27 cellular contexts compared by ENCODE assay signal in the genomic region with DNA sequence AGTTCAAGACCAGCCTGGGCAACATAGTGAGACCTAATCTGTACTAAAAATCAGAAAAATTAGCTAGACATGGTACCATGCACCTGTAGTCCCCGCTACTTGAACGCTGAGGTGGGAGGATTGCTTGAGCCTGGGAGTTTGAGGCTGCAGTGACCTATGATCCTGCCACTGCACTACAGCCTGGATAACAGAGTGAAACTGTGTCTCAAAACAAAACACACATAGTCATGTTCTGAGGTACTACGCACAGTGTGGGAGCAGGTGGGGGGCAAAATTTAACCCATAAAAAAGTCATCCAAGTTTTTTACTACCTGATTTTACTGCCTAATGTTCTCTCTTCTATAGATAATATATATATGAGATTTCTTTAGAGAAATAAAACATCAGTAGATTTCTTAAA. TPM values are rescaled to one million over a fixed set of nuclear protein-coding genes. Genes with fewer than 3 reads are reported as not detected.
DNase-seq lines count a peak whose midpoint lies in the region; ATAC-seq, FAIRE-seq and TF ChIP-seq lines count a peak whose summit lies in the region.
"Had no signal": no experiment of that assay in that cellular context is flagged by ENCODE, and none has a peak within 500 bp of the region (broad histone marks: within the 10 kb centered on the region; RNA-seq: fewer than 3 reads in every experiment).

No MANE protein-coding gene starts in this region.

- in situ Hi-C loops in HepG2 (cut with HindIII; ENCODE audit: extremely low pct_ligation_motif_present, low pct_unique_long_range_greater_than_20kb), result no loop called here

- no peak for TF ChIP-seq CTCF in H1 (IDR thresholded peaks at IDR 0.05; ENCODE audit: control extremely low read depth in 1 of 3, insufficient read depth in 1 of 3, low read depth in 1 of 3, low read length in 3 of 3)
- TF ChIP-seq CTCF in HepG2 (CRISPR knock-in tag; IDR thresholded peaks at IDR 0.05), result no peak

- no peak overlapping the region for H2AK5ac ChIP-seq in H1 (ENCODE audit: low read depth, low read length)

- TF ChIP-seq POLR2A in H1 (IDR thresholded peaks at IDR 0.05; ENCODE audit: control extremely low read depth in 1 of 2, low read depth in 2 of 2, low read length in 2 of 2) (no peak), HepG2 (IDR thresholded peaks at IDR 0.05; ENCODE audit: insufficient read depth in 1 of 2, low read depth in 2 of 2, low read length in 2 of 2) (no peak)

- CTCF ChIA-PET in H1 (lab: Charles Lee; ENCODE audit: partially characterized antibody), result interaction anchor here (1.5 kb wide), 1 partner anchor 223 kb away, joined by 3 read pairs; no protein-coding TSS in a partner anchor
- CTCF ChIA-PET in HepG2 (lab: Yijun Ruan, JAX; ENCODE audit: low intra/inter-chr PET ratio, low total read pairs), result no interaction called here
- CTCF ChIA-PET in naive thymus-derived CD4-positive, alpha-beta T cell (lab: Charles Lee), result no interaction called here

- H3K79me2 ChIP-seq in H1 (ENCODE audit: control insufficient read depth in 1 of 2, insufficient read depth in 2 of 2, low read length in 2 of 2) (no peaks in the 10 kb centered on the region), HepG2 (ENCODE audit: insufficient read depth, low read length) (no peaks in the 10 kb centered on the region)

- no peak overlapping the region for H2BK12ac ChIP-seq in H1 (ENCODE audit: low read depth, low read length)

- no peaks in the 10 kb centered on the region for H3K27me3 ChIP-seq in H1 (replicated peaks in 1 of 4; ENCODE audit: control insufficient read depth in 3 of 4, extremely low read depth in 1 of 4, insufficient read depth in 3 of 4, low read length in 3 of 4)
- H3K27me3 ChIP-seq in HepG2 (ENCODE audit: control insufficient read depth in 1 of 2, insufficient read depth in 2 of 2, low read length in 2 of 2), result no peaks in the 10 kb centered on the region
- H3K27me3 ChIP-seq in naive thymus-derived CD4-positive, alpha-beta T cell (ENCODE audit: control insufficient read depth in 2 of 2, insufficient read depth in 2 of 2, low read length in 2 of 2), result no peaks in the 10 kb centered on the region
- H3K27me3 ChIP-seq: BE2C; BLaER1 treated with 17β-estradiol and CSF1 and Interleukin-3, amounts not matched to agents 10 nM and 100 nM had no signal

- no peaks in the 10 kb centered on the region for H4K20me1 ChIP-seq in H1 (replicated peaks in 1 of 2; ENCODE audit: control insufficient read depth in 1 of 2, insufficient read depth in 2 of 2, low read length in 2 of 2)
- no peaks in the 10 kb centered on the region for H4K20me1 ChIP-seq in HepG2 (ENCODE audit: insufficient read depth, low read length)
- H4K20me1 ChIP-seq: BLaER1 treated with 17β-estradiol and CSF1 and Interleukin-3, amounts not matched to agents 10 nM and 100 nM had no signal

- BruUV-seq in HepG2 (replicated peaks; lab: Mats Ljungman, UMichigan), result no TSS peak

- no peak overlapping the region for H3K4me3 Mint-ChIP-seq in naive thymus-derived CD4-positive, alpha-beta T cell
- H3K4me3 Mint-ChIP-seq: CD14-positive monocyte; CD4-positive, alpha-beta T cell; CD8-positive, alpha-beta memory T cell; GM23338 had no signal

- no peak for FAIRE-seq in H1 (lab: Jason Lieb, UNC)
- FAIRE-seq in HepG2 (lab: Jason Lieb, UNC), result no peak
- FAIRE-seq: A549, D721Med, GM12891, GM18507, GM19239, H54 had no signal

- POLR2A ChIA-PET in H1 (lab: Charles Lee; ENCODE audit: partially characterized antibody) (no interaction called here), HepG2 (lab: Yijun Ruan, JAX) (no interaction called here)
- POLR2A ChIA-PET in naive thymus-derived CD4-positive, alpha-beta T cell (lab: Charles Lee), result no interaction called here

- WGBS in H1 (ENCODE audit: extremely low coverage in 1 of 2, insufficient coverage in 1 of 2, insufficient read length in 1 of 2, insufficient replicate concordance in 2 of 2, low coverage in 1 of 2, low lambda C conversion rate in 2 of 2, missing lambda C conversion rate in 1 of 2), 2 experiments, result 100% methylated on average over 3 of the region's 3 CpGs; no CpG with 5 or more reads in 1 of the 2 experiments
- 100% methylated on average over 3 of the region's 3 CpGs for WGBS in HepG2 (ENCODE audit: low lambda C conversion rate)

- H3K14ac ChIP-seq in H1 (ENCODE audit: insufficient read length), result no peak overlapping the region

- H3K79me1 ChIP-seq in H1 (ENCODE audit: low read depth, low read length), result no peaks in the 10 kb centered on the region

- no peaks in the 10 kb centered on the region for H3K4me1 Mint-ChIP-seq in naive thymus-derived CD4-positive, alpha-beta T cell
- H3K4me1 Mint-ChIP-seq: CD14-positive monocyte; CD8-positive, alpha-beta memory T cell had no signal

- intact Hi-C loops in HepG2 (cut with micrococcal nuclease; ENCODE audit: unreplicated experiment) (loop anchor here (10.0 kb wide), 1 partner anchor 244 kb away; no protein-coding TSS in a partner anchor), Right ventricle myocardium inferior (cut with DNase I) (no loop called here), left cardiac atrium (cut with DNase I) (no loop called here)
- intact Hi-C loops in naive thymus-derived CD4-positive, alpha-beta T cell (cut with micrococcal nuclease), result no loop called here

- no peak overlapping the region for H2BK120ac ChIP-seq in H1 (replicated peaks; ENCODE audit: low read depth, low read length)

- H3K4me3 ChIP-seq in H1 (ENCODE audit: extremely low read depth in 1 of 4, insufficient read depth in 2 of 4, low read depth in 3 of 4, low read length in 4 of 4) (no peak overlapping the region), HepG2 (replicated peaks in 1 of 3; ENCODE audit: insufficient read depth in 1 of 3, low read depth in 2 of 3, low read length in 3 of 3) (no peak overlapping the region)
- H3K4me3 ChIP-seq in naive thymus-derived CD4-positive, alpha-beta T cell (ENCODE audit: low read length), result no peak overlapping the region
- H3K4me3 ChIP-seq: A549; BLaER1 treated with 17β-estradiol and CSF1 and Interleukin-3, amounts not matched to agents 10 nM and 100 nM; GM23338; HAP-1 had no signal

- H2BK20ac ChIP-seq in H1 (ENCODE audit: low read length), result no peak overlapping the region

- ATAC-seq in HG02885 (IDR thresholded peaks at IDR 0.05; ENCODE audit: poor library complexity, unreplicated experiment) (peak; percentile 40), HepG2 (peak; percentile 66), Right ventricle myocardium inferior (no peak), left cardiac atrium (no peak)
- ATAC-seq in naive thymus-derived CD4-positive, alpha-beta T cell, result no peak
- ATAC-seq: A549, GM23338 had no signal

- DNase-seq in H1 (ENCODE audit: low read depth in 1 of 2, low spot score in 2 of 2) (no peak), HepG2 (ENCODE audit: low spot score) (no peak), Right ventricle myocardium inferior (ENCODE audit: missing footprints) (no peak), left cardiac atrium (no peak)
- no peak for DNase-seq in naive thymus-derived CD4-positive, alpha-beta T cell
- no peak for DNase-seq in activated T-cell treated with anti-CD3 and anti-CD28 coated beads, Interleukin-2, amount 50 U/mL, for 48 hours
- DNase-seq: 8988T; ACHN; AML-193; BE2C; CD4-positive, alpha-beta T cell; CD8-positive, alpha-beta memory T cell; DMS 273 treated with DMSO at 0.1 percent for 48 hours; DMS79; EL; GDM1 had no signal

- no peak overlapping the region for H3K23ac ChIP-seq in H1 (ENCODE audit: insufficient read length)

- H3K4ac ChIP-seq in H1 (replicated peaks; ENCODE audit: insufficient read length, low read depth, low read length), result no peak overlapping the region

- H2BK15ac ChIP-seq in H1 (ENCODE audit: low read length), result peak overlapping the region; percentile 53; the same call in 1 of the 2 replicates

- TF ChIP-seq EP300 in H1 (IDR thresholded peaks at IDR 0.05; ENCODE audit: borderline replicate concordance in 1 of 2, low read depth in 2 of 2, low read length in 2 of 2) (no peak), HepG2 (IDR thresholded peaks at IDR 0.05; ENCODE audit: low read depth in 2 of 2, low read length in 2 of 2) (no peak), HepG2 (CRISPR knock-in tag; IDR thresholded peaks at IDR 0.05; ENCODE audit: borderline replicate concordance) (no peak)

- H3K4me2 ChIP-seq in H1 (ENCODE audit: insufficient read depth in 1 of 2, low read depth in 2 of 2, low read length in 2 of 2) (no peak overlapping the region), HepG2 (ENCODE audit: low read depth, low read length) (no peak overlapping the region)
- H3K4me2 ChIP-seq: A549; BLaER1 treated with 17β-estradiol and CSF1 and Interleukin-3, amounts not matched to agents 10 nM and 100 nM; GM23338 had no signal

- TF ChIP-seq RAD21 in H1 (IDR thresholded peaks at IDR 0.05 in 1 of 2, conservative IDR thresholded peaks at IDR 0.05 in 1 of 2; ENCODE audit: low read depth in 2 of 2, low read length in 2 of 2) (no peak), HepG2 (CRISPR knock-in tag; IDR thresholded peaks at IDR 0.05) (no peak)

- H3K36me3 Mint-ChIP-seq in naive thymus-derived CD4-positive, alpha-beta T cell, result no peaks in the 10 kb centered on the region
- H3K36me3 Mint-ChIP-seq: CD14-positive monocyte had no signal

- peaks cover 4 to 28% (median 18%) of the 10 kb centered on the region in 5 donors for H3K27me3 Mint-ChIP-seq in naive thymus-derived CD4-positive, alpha-beta T cell

- no peaks in the 10 kb centered on the region for H3K9me3 ChIP-seq in H1 (ENCODE audit: insufficient read depth in 2 of 2, low read depth in 1 of 2, low read length in 1 of 2)
- H3K9me3 ChIP-seq in HepG2 (ENCODE audit: low read length), result no peaks in the 10 kb centered on the region
- no peaks in the 10 kb centered on the region for H3K9me3 ChIP-seq in naive thymus-derived CD4-positive, alpha-beta T cell (ENCODE audit: control insufficient read depth in 2 of 3, low read length in 3 of 3)
- H3K9me3 ChIP-seq: A549; BE2C; BLaER1 treated with 17β-estradiol and CSF1 and Interleukin-3, amounts not matched to agents 10 nM and 100 nM; HAP-1 had no signal

- H4K91ac ChIP-seq in H1 (replicated peaks; ENCODE audit: insufficient read length, low read length), result no peak overlapping the region

- no peak overlapping the region for H3K18ac ChIP-seq in H1 (ENCODE audit: extremely low read depth, low read length)

- no peaks in the 10 kb centered on the region for H3K9me3 Mint-ChIP-seq in naive thymus-derived CD4-positive, alpha-beta T cell
- H3K9me3 Mint-ChIP-seq: CD4-positive, alpha-beta T cell; CD8-positive, alpha-beta memory T cell; GM23338 had no signal

- no peak overlapping the region for H2BK5ac ChIP-seq in H1 (ENCODE audit: low read depth, low read length)

- no peaks in the 10 kb centered on the region for H3K36me3 ChIP-seq in H1 (ENCODE audit: control insufficient read depth in 2 of 4, insufficient read depth in 4 of 4, low read length in 3 of 4)
- peaks cover 4 to 6% of the 10 kb centered on the region in 2 experiments; a peak in 2 of 5 replicates for H3K36me3 ChIP-seq in HepG2 (replicated peaks in 1 of 2; ENCODE audit: control insufficient read depth in 1 of 2, insufficient read depth in 2 of 2, low read length in 2 of 2)
- H3K36me3 ChIP-seq in naive thymus-derived CD4-positive, alpha-beta T cell (ENCODE audit: control insufficient read depth in 2 of 3, insufficient read depth in 3 of 3, low read length in 3 of 3), result no peaks in the 10 kb centered on the region
- H3K36me3 ChIP-seq: BE2C; BLaER1 treated with 17β-estradiol and CSF1 and Interleukin-3, amounts not matched to agents 10 nM and 100 nM had no signal

- H3K27ac Mint-ChIP-seq in naive thymus-derived CD4-positive, alpha-beta T cell, result no peak overlapping the region
- H3K27ac Mint-ChIP-seq: CD14-positive monocyte; CD4-positive, alpha-beta T cell; CD8-positive, alpha-beta memory T cell; GM23338 had no signal

- no peak overlapping the region for H3K56ac ChIP-seq in H1 (replicated peaks; ENCODE audit: insufficient read length, low read depth, low read length)

- H3K23me2 ChIP-seq in H1 (ENCODE audit: low read depth, low read length), result no peaks in the 10 kb centered on the region

- H3K4me1 ChIP-seq in H1 (replicated peaks in 1 of 4; ENCODE audit: control insufficient read depth in 3 of 4, insufficient read depth in 4 of 4, low read length in 3 of 4) (no peaks in the 10 kb centered on the region), HepG2 (ENCODE audit: insufficient read depth, low read length) (peaks cover 13% of the 10 kb centered on the region)
- H3K4me1 ChIP-seq in naive thymus-derived CD4-positive, alpha-beta T cell (ENCODE audit: control insufficient read depth in 2 of 2, insufficient read depth in 2 of 2, low read length in 2 of 2), result no peaks in the 10 kb centered on the region
- H3K4me1 ChIP-seq: A549; BE2C; BLaER1 treated with 17β-estradiol and CSF1 and Interleukin-3, amounts not matched to agents 10 nM and 100 nM; HAP-1 had no signal

- no peak overlapping the region; the same call in 1 of the 2 replicates for H4K8ac ChIP-seq in H1 (ENCODE audit: extremely low read depth, insufficient read depth, low read length)

- no peak overlapping the region for H4K5ac ChIP-seq in H1 (ENCODE audit: insufficient read length, low read depth, low read length)

- H2AFZ ChIP-seq in H1 (ENCODE audit: low read length) (no peak overlapping the region), HepG2 (ENCODE audit: low read length) (no peak overlapping the region)
- H2AFZ ChIP-seq: GM23338 had no signal

- H3K9ac ChIP-seq in H1 (replicated peaks in 1 of 4; ENCODE audit: extremely low read depth in 1 of 4, low read depth in 3 of 4, low read length in 3 of 4) (no peak overlapping the region), HepG2 (ENCODE audit: insufficient read depth, low read depth, low read length) (no peak overlapping the region)
- H3K9ac ChIP-seq: BLaER1 treated with 17β-estradiol and CSF1 and Interleukin-3, amounts not matched to agents 10 nM and 100 nM had no signal

- no peak overlapping the region; the same call in 1 of the 2 replicates for H3K27ac ChIP-seq in H1 (ENCODE audit: low read depth, low read length)
- no peak overlapping the region for H3K27ac ChIP-seq in HepG2 (ENCODE audit: extremely low read length, insufficient read depth, low read length)
- no peak overlapping the region for H3K27ac ChIP-seq in naive thymus-derived CD4-positive, alpha-beta T cell (ENCODE audit: low read depth, low read length)
- H3K27ac ChIP-seq: A549; BLaER1 treated with 17β-estradiol and CSF1 and Interleukin-3, amounts not matched to agents 10 nM and 100 nM had no signal

RNA-seq across cellular contexts. Expression of gene HSPA4L, which starts 28.4 kb away (rescaled TPM):
- 4.6 and 4.7 TPM in 2 replicates for total RNA-seq in H1 (2021; fragmentation: NEBNext Ultra II Directional; extraction: Animal tissue kit (Norgen Biotek cat#: 25700))
- 0.65 and 1.0 TPM in 2 replicates for polyA plus RNA-seq in H1 (2011; rRNA removed)
- 1.5 TPM for polyA plus RNA-seq in H1 (2011; cell fraction: cytosol; rRNA removed)
- polyA plus RNA-seq in H1 (2011; cell fraction: nucleus; rRNA removed), result 1.1 TPM
- polyA plus RNA-seq in H1 (2012, experiment 1 of 2), result 2.3 to 4.0 TPM (median 2.6 TPM) in 4 replicates
- 0.09 TPM for polyA plus RNA-seq in H1 (2012, experiment 2 of 2)
- polyA plus RNA-seq in H1 (2013, experiment 1 of 2), result 3.0 TPM
- 3.2 TPM for polyA plus RNA-seq in H1 (2013, experiment 2 of 2)
- 4.1 and 5.8 TPM in 2 replicates for polyA minus RNA-seq in H1 (2011; rRNA and poly(A)+ RNA removed)
- 1.5 TPM for polyA minus RNA-seq in H1 (2011; cell fraction: cytosol; rRNA and poly(A)+ RNA removed)
- 6.1 TPM for polyA minus RNA-seq in H1 (2011; cell fraction: nucleus; rRNA and poly(A)+ RNA removed)
- total RNA-seq in HepG2 (2016; rRNA removed; fragmentation: Illumina TruSeq; extraction: Trizol), result 31.5 and 61.8 TPM in 2 replicates
- total RNA-seq in HepG2 (2016; cell fraction: cytosol; rRNA removed; fragmentation: Illumina TruSeq; extraction: Trizol; ENCODE audit: low read depth), result 3.1 and 3.3 TPM in 2 replicates
- total RNA-seq in HepG2 (2016; cell fraction: insoluble cytoplasmic fraction; rRNA removed; fragmentation: Illumina TruSeq; extraction: Trizol), result 32.3 and 61.1 TPM in 2 replicates
- 4.9 and 5.9 TPM in 2 replicates for total RNA-seq in HepG2 (2016; cell fraction: membrane; rRNA removed; fragmentation: Illumina TruSeq; extraction: Trizol)
- total RNA-seq in HepG2 (2016; cell fraction: nucleus; rRNA removed; fragmentation: Illumina TruSeq; extraction: Trizol), result 22.8 and 25.9 TPM in 2 replicates
- 2.7 and 3.7 TPM in 2 replicates for polyA plus RNA-seq in HepG2 (2011; rRNA removed)
- 1.6 and 1.7 TPM in 2 replicates for polyA plus RNA-seq in HepG2 (2011; cell fraction: cytosol; rRNA removed)
- 2.0 TPM in 2 replicates for polyA plus RNA-seq in HepG2 (2011; cell fraction: nucleus; rRNA removed)
- polyA plus RNA-seq in HepG2 (2012), result 6.5 and 7.1 TPM in 2 replicates
- 0.41 and 0.43 TPM in 2 replicates for polyA plus RNA-seq in HepG2 (2016; cell fraction: cytosol; fragmentation: Illumina TruSeq; extraction: Trizol; ENCODE audit: low read depth)
- 28.3 TPM in 2 replicates for polyA plus RNA-seq in HepG2 (2016; cell fraction: insoluble cytoplasmic fraction; fragmentation: Illumina TruSeq; extraction: Trizol; ENCODE audit: low read depth)
- polyA plus RNA-seq in HepG2 (2016; cell fraction: membrane; fragmentation: Illumina TruSeq; extraction: Trizol; ENCODE audit: low read depth), result 1.1 and 1.3 TPM in 2 replicates
- 14.1 and 14.9 TPM in 2 replicates for polyA plus RNA-seq in HepG2 (2016; cell fraction: nucleus; fragmentation: Illumina TruSeq; extraction: Trizol; ENCODE audit: insufficient read depth, low read depth)
- 14.3 and 32.5 TPM in 2 replicates for polyA minus RNA-seq in HepG2 (2011; rRNA and poly(A)+ RNA removed; ENCODE audit: low replicate concordance)
- polyA minus RNA-seq in HepG2 (2011; cell fraction: cytosol; rRNA and poly(A)+ RNA removed), result 5.0 and 8.7 TPM in 2 replicates
- 12.1 and 12.4 TPM in 2 replicates for polyA minus RNA-seq in HepG2 (2011; cell fraction: nucleus; rRNA and poly(A)+ RNA removed)
- 6.2 TPM for total RNA-seq in Right ventricle myocardium inferior
- total RNA-seq in naive thymus-derived CD4-positive, alpha-beta T cell, result 1 to 10 TPM in 1 of 5 experiments, not detected in 4; 1.1 TPM
- not detected for polyA plus RNA-seq in naive thymus-derived CD4-positive, alpha-beta T cell
- 1 to 10 TPM; 9.3 to 9.5 TPM for total RNA-seq in left cardiac atrium
- total RNA-seq: CD4-positive, alpha-beta T cell had no signal
- polyA plus RNA-seq: CD8-positive, alpha-beta memory T cell had no signal

Comparison
In these comparisons a context has a peak if more than half of its experiments do, and no peak if none do; other contexts are left out.
1. ATAC-seq: peak in HG02885 (single experiment) and HepG2 (single experiment); none in Right ventricle myocardium inferior (single experiment), naive thymus-derived CD4-positive, alpha-beta T cell (single experiment) and left cardiac atrium (0 of 2).